9 cellular contexts compared by ENCODE assay signal in the genomic region with DNA sequence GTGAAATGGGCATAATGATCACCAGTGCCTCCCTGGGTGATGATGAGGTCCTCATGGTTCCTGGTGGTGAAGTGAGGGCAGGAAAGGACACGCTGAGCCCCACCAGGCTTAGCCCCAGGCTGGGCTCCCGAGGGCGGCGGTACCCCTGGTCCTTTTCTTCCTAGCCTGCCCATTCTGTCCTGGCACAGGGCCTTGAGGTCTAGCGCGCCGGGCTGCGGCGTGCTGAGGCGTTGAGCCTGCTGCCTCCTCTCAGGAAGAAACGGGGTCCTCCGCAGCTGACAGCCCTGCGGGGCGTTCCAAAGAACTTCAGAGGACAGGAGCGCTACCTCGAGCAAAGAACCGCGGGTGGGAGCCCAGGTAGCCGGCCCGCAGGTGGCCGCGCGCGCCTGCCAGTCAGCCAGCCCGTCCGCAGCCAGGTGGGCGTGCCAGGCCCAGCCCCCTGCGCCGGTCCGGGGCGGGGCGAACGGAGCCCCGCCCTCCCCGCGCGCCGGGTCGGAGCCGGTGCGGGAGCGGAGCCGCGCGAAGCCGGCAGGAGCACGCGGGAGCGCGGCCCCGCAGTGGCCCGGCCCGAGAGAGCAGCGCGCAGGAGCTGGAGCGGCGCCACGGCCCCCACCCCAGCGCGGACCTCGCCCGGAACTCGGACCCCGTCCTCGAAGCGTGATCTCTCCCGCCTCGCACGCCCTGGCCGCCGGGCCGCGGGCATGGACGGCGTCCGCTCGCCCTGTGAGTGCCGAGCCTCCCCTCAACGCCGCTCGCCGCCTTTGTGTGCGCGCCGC. TPM values are rescaled to one million over a fixed set of nuclear protein-coding genes. Genes with fewer than 3 reads are reported as not detected.
DNase-seq lines count a peak whose midpoint lies in the region; ATAC-seq and TF ChIP-seq lines count a peak whose summit lies in the region.
"Had no signal": no experiment of that assay in that cellular context is flagged by ENCODE, and none has a peak within 500 bp of the region (broad histone marks: within the 10 kb centered on the region; RNA-seq: fewer than 3 reads in every experiment).

A gene (plus strand): TSS at position 477 of the 776 bp plus-strand sequence. CDS start 791 bp downstream, outside the sequence.

- DNase-seq in DMS 273 (lab: John Stamatoyannopoulos, UW; ENCODE audit: unreplicated experiment) (peak; percentile 78), DMS 273 treated with DMSO at 0.1 percent for 48 hours (lab: John Stamatoyannopoulos, UW) (no peak), RWPE2 (ENCODE audit: low spot score) (no peak), astrocyte of the cerebellum (ENCODE audit: low read depth) (no peak), ACHN (no peak)

- H3K9ac ChIP-seq in iPS-18a (ENCODE audit: low read length) (peak within 1 kb of the TSS; percentile 13), skeletal muscle satellite cell (ENCODE audit: low read depth, low read length) (no peak within 1 kb of the TSS)

- H3K9me3 ChIP-seq in RWPE2 (ENCODE audit: severe bottlenecking) = no peaks in the 10 kb centered on the region
- H3K9me3 ChIP-seq in iPS-18a (ENCODE audit: control insufficient read depth, low read depth, low read length) = no peaks in the 10 kb centered on the region
- no peaks in the 10 kb centered on the region for H3K9me3 ChIP-seq in skeletal muscle satellite cell (replicated peaks; ENCODE audit: low read length)

- H3K36me3 ChIP-seq in RWPE2 (ENCODE audit: low read depth) (no peaks in the 10 kb centered on the region), iPS-18a (ENCODE audit: control insufficient read depth, low read depth, low read length) (no peaks in the 10 kb centered on the region), skeletal muscle satellite cell (ENCODE audit: insufficient read depth, low read length) (no peaks in the 10 kb centered on the region)

- peak; percentile 70 for ATAC-seq in RWPE2 (ENCODE audit: low read depth)
- no peak for ATAC-seq in HG03025 (IDR thresholded peaks at IDR 0.05; ENCODE audit: low FRiP score, unreplicated experiment)

- peaks cover 18% of the 10 kb centered on the region for H3K27me3 ChIP-seq in RWPE2 (ENCODE audit: insufficient read depth, poor library complexity, severe bottlenecking)
- H3K27me3 ChIP-seq in iPS-18a (ENCODE audit: control insufficient read depth, insufficient read depth, low read length) = peaks cover 36% of the 10 kb centered on the region
- H3K27me3 ChIP-seq in skeletal muscle satellite cell (ENCODE audit: control insufficient read depth, insufficient read depth, low read length) = peaks cover 70% of the 10 kb centered on the region

- peak within 1 kb of the TSS; percentile 74 for H3K4me2 ChIP-seq in skeletal muscle satellite cell (ENCODE audit: low read length)

- in situ Hi-C loops in astrocyte of the cerebellum (cut with HindIII; ENCODE audit: low sequenced_read_pairs) (no loop called here), ACHN (cut with HindIII; ENCODE audit: low pct_ligation_motif_present, low pct_unique_long_range_greater_than_20kb, low sequenced_read_pairs) (no loop called here)

- H3K4me1 ChIP-seq in RWPE2 (ENCODE audit: insufficient read depth, poor library complexity, severe bottlenecking) (no peaks in the 10 kb centered on the region), iPS-18a (ENCODE audit: control insufficient read depth, low read depth, low read length) (no peaks in the 10 kb centered on the region), skeletal muscle satellite cell (ENCODE audit: control insufficient read depth, insufficient read depth, low read length) (no peaks in the 10 kb centered on the region)

- TF ChIP-seq CTCF in RWPE2 (IDR thresholded peaks at IDR 0.05; ENCODE audit: poor library complexity, severe bottlenecking) = peak; percentile 8
- TF ChIP-seq CTCF in astrocyte of the cerebellum (IDR thresholded peaks at IDR 0.05; ENCODE audit: low read depth, low read length, missing control alignments) = no peak

- H3K27ac ChIP-seq in RWPE2 (ENCODE audit: poor library complexity, severe bottlenecking) = no peak within 1 kb of the TSS
- H3K27ac ChIP-seq in iPS-18a (ENCODE audit: low read length) = no peak within 1 kb of the TSS
- H3K27ac ChIP-seq: 22Rv1 had no signal

- H3K4me3 ChIP-seq in RWPE2 (ENCODE audit: severe bottlenecking) = peak within 1 kb of the TSS; percentile 42
- H3K4me3 ChIP-seq in astrocyte of the cerebellum (ENCODE audit: low read depth, low read length) = peak within 1 kb of the TSS; percentile 23
- H3K4me3 ChIP-seq in iPS-18a (ENCODE audit: low read length) = peak within 1 kb of the TSS; percentile 61
- H3K4me3 ChIP-seq in skeletal muscle satellite cell (ENCODE audit: low read length) = peak within 1 kb of the TSS; percentile 59

RNA-seq across cellular contexts. Expression of the gene that starts here (rescaled TPM):
- 0.22 TPM in 1 of 2 replicates, not detected in the other for total RNA-seq in skeletal muscle satellite cell (2012; rRNA removed)
